In genomic region chr9:6759114-6759977, GRCh38 we compare ENCODE assay signal across 8 cellular contexts. TPM values are rescaled to one million over a fixed set of nuclear protein-coding genes. Genes with fewer than 3 reads are reported as not detected.
DNase-seq lines count a peak whose midpoint lies in the region; ATAC-seq, FAIRE-seq and TF ChIP-seq lines count a peak whose summit lies in the region.

No MANE protein-coding gene starts in this region.

- peak overlapping the region; percentile 81 for H3K4me2 ChIP-seq in K562 (ENCODE audit: insufficient read depth, low read length)

- POLR2A ChIA-PET in K562 (lab: Yijun Ruan, JAX), result no interaction called here

- TF ChIP-seq CTCF in K562 (IDR thresholded peaks at IDR 0.05 in 2 of 3, conservative IDR thresholded peaks at IDR 0.05 in 1 of 3; ENCODE audit: insufficient read depth in 2 of 3, low read depth in 1 of 3, low read length in 3 of 3), result no peak

- no peaks in the 10 kb centered on the region for H4K20me1 ChIP-seq in K562 (replicated peaks; ENCODE audit: control insufficient read depth, insufficient read depth, low read length)

- H3K27me3 ChIP-seq in SJSA1 (replicated peaks), result no peaks in the 10 kb centered on the region
- H3K27me3 ChIP-seq in K562 (ENCODE audit: control insufficient read depth in 2 of 2, insufficient read depth in 2 of 2, low read length in 2 of 2), result no peaks in the 10 kb centered on the region

- H3K79me2 ChIP-seq in K562 (ENCODE audit: control insufficient read depth, insufficient read depth, low read length), result peaks cover 58% of the 10 kb centered on the region

- CTCF ChIA-PET in K562 (lab: Yijun Ruan, JAX; ENCODE audit: low intra/inter-chr PET ratio), result no interaction called here

- intact Hi-C loops in K562 (cut with micrococcal nuclease), result loop anchor here (5.0 kb wide), 1 partner anchor 77 kb away; no protein-coding TSS in a partner anchor

- H3K9me1 ChIP-seq in K562 (ENCODE audit: control insufficient read depth, insufficient read depth, low read length), result no peaks in the 10 kb centered on the region

- TF ChIP-seq RAD21 in K562 (CRISPR knock-in tag; conservative IDR thresholded peaks at IDR 0.05 in 1 of 2, IDR thresholded peaks at IDR 0.05 in 1 of 2), result no peak

- H3K36me3 ChIP-seq in SJSA1, result no peaks in the 10 kb centered on the region
- no peaks in the 10 kb centered on the region for H3K36me3 ChIP-seq in K562 (ENCODE audit: control insufficient read depth, insufficient read depth, low read length)

- no peaks in the 10 kb centered on the region for H3K27me3 Mint-ChIP-seq in stimulated activated naive CD8-positive, alpha-beta T cell treated with anti-CD3 and anti-CD28 coated beads, Interleukin-15, amount 100 ng/mL, for 72 hours

- FAIRE-seq in K562 (lab: Jason Lieb, UNC), result no peak

- peaks cover 7 to 9% of the 10 kb centered on the region in 2 donors for H3K9me3 Mint-ChIP-seq in stimulated activated naive CD8-positive, alpha-beta T cell treated with anti-CD3 and anti-CD28 coated beads, Interleukin-15, amount 100 ng/mL, for 72 hours

- peak; percentile 19 for ATAC-seq in GM18861 (IDR thresholded peaks at IDR 0.05; ENCODE audit: unreplicated experiment)
- ATAC-seq in HG03196 (IDR thresholded peaks at IDR 0.05; ENCODE audit: unreplicated experiment), result peak; percentile 10
- no peak for ATAC-seq in K562
- peak; percentile 31 for ATAC-seq in stimulated activated naive CD8-positive, alpha-beta T cell treated with anti-CD3 and anti-CD28 coated beads, Interleukin-15, amount 100 ng/mL, for 72 hours

- peak overlapping the region; percentile 86 for H2AFZ ChIP-seq in K562 (ENCODE audit: low read depth, low read length)

- in situ Hi-C loops in K562 (cut with MboI), result no loop called here

- H3K27ac ChIP-seq in SJSA1 (0 out of 2 replicates have a peak overlapping the region, but pooled peaks have one; percentile 13), K562 (ENCODE audit: extremely low read depth, low read depth, low read length) (peak overlapping the region; percentile 91; the same call in 2 of the 3 replicates)

- H3K9me3 ChIP-seq in SJSA1 (replicated peaks) (no peaks in the 10 kb centered on the region), K562 (replicated peaks; ENCODE audit: control insufficient read depth, insufficient read depth, low read depth, low read length) (no peaks in the 10 kb centered on the region)

- H3K4me1 ChIP-seq in SJSA1 (replicated peaks) (no peaks in the 10 kb centered on the region), K562 (replicated peaks in 1 of 2; ENCODE audit: control insufficient read depth in 2 of 2, insufficient read depth in 2 of 2, low read length in 2 of 2) (peaks cover 2 to 15% of the 10 kb centered on the region in 2 experiments; a peak in 4 of 5 replicates)

- peak overlapping the region; percentile 85 to 95 for H3K9ac ChIP-seq in K562 (ENCODE audit: insufficient read depth in 1 of 2, low read depth in 2 of 2, low read length in 2 of 2)

- peak overlapping the region; percentile 92 to 93 for H3K27ac Mint-ChIP-seq in stimulated activated naive CD8-positive, alpha-beta T cell treated with anti-CD3 and anti-CD28 coated beads, Interleukin-15, amount 100 ng/mL, for 72 hours

- peak overlapping the region; percentile 91 to 97 for H3K4me3 Mint-ChIP-seq in stimulated activated naive CD8-positive, alpha-beta T cell treated with anti-CD3 and anti-CD28 coated beads, Interleukin-15, amount 100 ng/mL, for 72 hours

- DNase-seq in AG20443 (ENCODE audit: low spot score) (peak; percentile 78), SJSA1 (ENCODE audit: low read depth in 1 of 2, low spot score in 2 of 2) (peak in 1 of 2 experiments; percentile 55), K562 (ENCODE audit: extremely low read depth in 1 of 4, low spot score in 3 of 4) (peak in 2 of 4 experiments; percentile 16 to 34), left kidney (ENCODE audit: low read depth, low spot score) (peak; percentile 44), DMS114 treated with DMSO at 0.1 percent for 48 hours (lab: John Stamatoyannopoulos, UW; ENCODE audit: unreplicated experiment) (no peak)
- DNase-seq in stimulated activated naive CD8-positive, alpha-beta T cell treated with anti-CD3 and anti-CD28 coated beads, Interleukin-15, amount 100 ng/mL, for 72 hours, result no peak

- TF ChIP-seq POLR2A in K562 (conservative IDR thresholded peaks at IDR 0.05), result no peak

- no TSS peak for BruUV-seq in K562 (replicated peaks; lab: Mats Ljungman, UMichigan)

- peaks cover 53% of the 10 kb centered on the region for H3K4me1 Mint-ChIP-seq in stimulated activated naive CD8-positive, alpha-beta T cell treated with anti-CD3 and anti-CD28 coated beads, Interleukin-15, amount 100 ng/mL, for 72 hours

- TF ChIP-seq EP300 in K562 (IDR thresholded peaks at IDR 0.05; ENCODE audit: low read length), result no peak

- 1% methylated on average over 19 of the region's 29 CpGs for WGBS in K562 (ENCODE audit: insufficient coverage, low coverage, missing lambda C conversion rate)

- H3K4me3 ChIP-seq in SJSA1 (peak overlapping the region; percentile 59), K562 (peak overlapping the region; percentile 84)

TF ChIP-seq in K562, 482 proteins besides CTCF, POLR2A, EP300 and RAD21 (continues in another document):
- TF ChIP-seq SRSF1 (IDR thresholded peaks at IDR 0.05; ENCODE audit: low read depth, low read length) (no peak), PRDM10 (IDR thresholded peaks at IDR 0.05; ENCODE audit: partially characterized antibody) (peak; percentile 2), ZNF282 (CRISPR knock-in tag; IDR thresholded peaks at IDR 0.05) (no peak), SMARCC2 (IDR thresholded peaks at IDR 0.05; ENCODE audit: low read depth) (no peak), TRIM24 (IDR thresholded peaks at IDR 0.05) (no peak), SIN3B (IDR thresholded peaks at IDR 0.05; ENCODE audit: low read depth) (no peak), HMBOX1 (IDR thresholded peaks at IDR 0.05) (peak; percentile 71; the same call in 1 of the 2 replicates), RFX1 (IDR thresholded peaks at IDR 0.05) (peak; percentile 93), ETV1 (tag; conservative IDR thresholded peaks at IDR 0.05; ENCODE audit: low read depth) (peak; percentile 44; the same call in 1 of the 2 replicates), TAF9B (IDR thresholded peaks at IDR 0.05; ENCODE audit: partially characterized antibody) (no peak), CHD4 (IDR thresholded peaks at IDR 0.05; ENCODE audit: insufficient read depth, insufficient replicate concordance, low read depth, low read length, poor library complexity, severe bottlenecking) (no peak)

RNA-seq across cellular contexts. Expression of gene KDM4C, which starts 1.6 kb away (rescaled TPM):
- 3.4 and 5.1 TPM in 2 replicates for total RNA-seq in SJSA1 (2014; rRNA removed; shearing (Covaris generic))
- 86.3 and 141 TPM in 2 replicates for total RNA-seq in K562 (2011; cell fraction: chromatin; rRNA removed; ENCODE audit: low replicate concordance)
- 36.9 and 47.4 TPM in 2 replicates for total RNA-seq in K562 (2011; cell fraction: nucleolus; rRNA removed)
- 68.0 and 71.1 TPM in 2 replicates for total RNA-seq in K562 (2011; cell fraction: nucleoplasm; rRNA removed)
- 12.1 and 14.9 TPM in 2 replicates for total RNA-seq in K562 (2014; rRNA removed)
- 16.9 and 17.0 TPM in 2 replicates for total RNA-seq in K562 (2014; rRNA removed; fragmentation: Illumina TruSeq; extraction: Trizol)
- total RNA-seq in K562 (2015; rRNA removed; fragmentation: Illumina TruSeq; extraction: Trizol), result 13.8 and 14.4 TPM in 2 replicates
- 14.1 and 14.2 TPM in 2 replicates for total RNA-seq in K562 (2021)
- 12.6 and 13.4 TPM in 2 replicates for polyA plus RNA-seq in K562 (2011; rRNA removed)
- polyA plus RNA-seq in K562 (2011; cell fraction: cytosol; rRNA removed), result 6.5 and 8.6 TPM in 2 replicates
- 30.1 and 34.6 TPM in 2 replicates for polyA plus RNA-seq in K562 (2011; cell fraction: nucleus; rRNA removed)
- polyA plus RNA-seq in K562 (2012), result 8.9 and 9.2 TPM in 2 replicates
- 11.3 and 12.8 TPM in 2 replicates for polyA plus RNA-seq in K562 (2014; fragmentation: Illumina TruSeq; extraction: Trizol)
- 1 to 10 TPM; 5.4 to 5.9 TPM for polyA plus RNA-seq in K562 (2014; fragmentation: Nextera tagmentation; extraction: Ambion mirVana)
- 8.6 and 9.9 TPM in 2 replicates for polyA plus RNA-seq in K562 (2014; rRNA removed)
- polyA minus RNA-seq in K562 (2011; rRNA and poly(A)+ RNA removed), result 56.7 and 89.0 TPM in 2 replicates
- polyA minus RNA-seq in K562 (2011; cell fraction: cytosol; rRNA and poly(A)+ RNA removed), result 15.5 and 16.0 TPM in 2 replicates
- polyA minus RNA-seq in K562 (2011; cell fraction: nucleus; rRNA and poly(A)+ RNA removed), result 69.3 and 101 TPM in 2 replicates

Comparison
In these comparisons a context has a peak if more than half of its experiments do, and no peak if none do; other contexts are left out.
1. DNase-seq: peak in AG20443 (single experiment) and left kidney (single experiment); none in stimulated activated naive CD8-positive, alpha-beta T cell treated with anti-CD3 and anti-CD28 coated beads, Interleukin-15, amount 100 ng/mL, for 72 hours (0 of 2) and DMS114 treated with DMSO at 0.1 percent for 48 hours (single experiment).